ENCODE assay signal across 10 cellular contexts in genomic region chr10:81876253-81876731, GRCh38. TPM values are rescaled to one million over a fixed set of nuclear protein-coding genes. Genes with fewer than 3 reads are reported as not detected.
DNase-seq lines count a peak whose midpoint lies in the region; ATAC-seq and TF ChIP-seq lines count a peak whose summit lies in the region.
"Had no signal": no experiment of that assay in that cellular context is flagged by ENCODE, and none has a peak within 500 bp of the region (broad histone marks: within the 10 kb centered on the region; RNA-seq: fewer than 3 reads in every experiment).

No MANE protein-coding gene starts in this region.

- H3K27me3 ChIP-seq in BE2C: peaks cover 65% of the 10 kb centered on the region
- no peaks in the 10 kb centered on the region for H3K27me3 ChIP-seq in endocrine pancreas (ENCODE audit: control insufficient read depth, insufficient read depth, low read length)

- no peaks in the 10 kb centered on the region for H3K9me3 Mint-ChIP-seq in nephron

- H3K36me3 ChIP-seq in BE2C: no peaks in the 10 kb centered on the region
- no peaks in the 10 kb centered on the region for H3K36me3 ChIP-seq in endocrine pancreas (ENCODE audit: control insufficient read depth, insufficient read depth, low read length)
- H3K36me3 ChIP-seq: gastrocnemius medialis had no signal

- H3K4me1 Mint-ChIP-seq in nephron: peaks cover 10% of the 10 kb centered on the region

- H3K4me3 ChIP-seq in BE2C (ENCODE audit: low read depth, low read length) (no peak overlapping the region), endocrine pancreas (ENCODE audit: control insufficient read depth, insufficient read depth, low read length) (peak overlapping the region; percentile 23)
- H3K4me3 ChIP-seq: gastrocnemius medialis had no signal

- peaks cover 70% of the 10 kb centered on the region for H3K27me3 Mint-ChIP-seq in nephron (ENCODE audit: low read depth)

- H3K27ac Mint-ChIP-seq in nephron: peak overlapping the region; percentile 64 to 93 (median 72)

- H3K4me3 Mint-ChIP-seq in nephron: peak overlapping the region; percentile 91 to 93 (median 92)

- no peaks in the 10 kb centered on the region for H3K4me1 ChIP-seq in BE2C
- no peaks in the 10 kb centered on the region for H3K4me1 ChIP-seq in endocrine pancreas (ENCODE audit: control insufficient read depth, insufficient read depth, low read length)
- H3K4me1 ChIP-seq: gastrocnemius medialis had no signal

- ATAC-seq in HG02938 (IDR thresholded peaks at IDR 0.05; ENCODE audit: unreplicated experiment): no peak
- ATAC-seq in GM18511 (IDR thresholded peaks at IDR 0.05; ENCODE audit: unreplicated experiment): no peak
- ATAC-seq in HG03378 (IDR thresholded peaks at IDR 0.05; ENCODE audit: unreplicated experiment): no peak
- ATAC-seq: gastrocnemius medialis had no signal

- TF ChIP-seq CTCF in BE2C (IDR thresholded peaks at IDR 0.05; ENCODE audit: low read depth, low read length) (no peak), nephron (IDR thresholded peaks at IDR 0.05; ENCODE audit: unreplicated experiment in 3 of 3) (no peak)

- H3K36me3 Mint-ChIP-seq in nephron (ENCODE audit: low read depth): no peaks in the 10 kb centered on the region

- H3K9me3 ChIP-seq in BE2C (no peaks in the 10 kb centered on the region), endocrine pancreas (ENCODE audit: control insufficient read depth, low read length) (no peaks in the 10 kb centered on the region)
- H3K9me3 ChIP-seq: gastrocnemius medialis had no signal

- DNase-seq in BE2C: peak; percentile 20
- peak; percentile 34 for DNase-seq in HuH-7 (ENCODE audit: low spot score)
- DNase-seq in NCI-H1092 (lab: John Stamatoyannopoulos, UW): no peak
- DNase-seq: gastrocnemius medialis, IMR-90 had no signal

- H3K9ac ChIP-seq in endocrine pancreas (ENCODE audit: control insufficient read depth, insufficient read depth, low read length): no peak overlapping the region

RNA-seq across cellular contexts. Expression of gene NRG3, which starts 1.3 kb away (rescaled TPM):
- 7.7 TPM for polyA plus RNA-seq in BE2C (2012; ENCODE audit: insufficient read depth, insufficient read length, low read depth)
- polyA plus RNA-seq: IMR-90 had no signal
